ENCODE assay signal across 14 cellular contexts in genomic region chr9:89686134-89686533, GRCh38.
A peak's percentile ranks its signal among the peaks of the same experiment; 100 is the strongest.
DNase-seq lines count a peak whose midpoint lies in the region; ATAC-seq, FAIRE-seq and TF ChIP-seq lines count a peak whose summit lies in the region.
"Had no signal": no experiment of that assay in that cellular context is flagged by ENCODE, and none has a peak within 500 bp of the region (broad histone marks: within the 10 kb centered on the region; RNA-seq: fewer than 3 reads in every experiment).

No MANE protein-coding gene starts in this region.

- no peak overlapping the region for H3K9ac ChIP-seq in astrocyte (ENCODE audit: low read length)
- H3K9ac ChIP-seq: KMS-11 had no signal

- ATAC-seq in mucosa of descending colon (peak; percentile 80), GM19463 (IDR thresholded peaks at IDR 0.05; ENCODE audit: unreplicated experiment) (no peak), HG02798 (IDR thresholded peaks at IDR 0.05; ENCODE audit: poor library complexity, unreplicated experiment) (no peak)
- ATAC-seq in natural killer cell treated with Interleukin-12 subunit alpha and Interleukin-12 subunit beta and Interleukin-15 and Interleukin-18, amount 100 ng/mL, for 72 hours = no peak
- ATAC-seq: activated CD4-positive, CD25-positive, alpha-beta regulatory T cell treated with anti-CD3 and anti-CD28 coated beads, Interleukin-2, amount 50 U/mL, for 24 hours had no signal

- no peaks in the 10 kb centered on the region for H3K36me3 Mint-ChIP-seq in astrocyte (ENCODE audit: low read depth, unreplicated experiment)
- H3K36me3 Mint-ChIP-seq in natural killer cell treated with Interleukin-12 subunit alpha and Interleukin-12 subunit beta and Interleukin-15 and Interleukin-18, amount 100 ng/mL, for 72 hours = no peaks in the 10 kb centered on the region
- H3K36me3 Mint-ChIP-seq: CD8-positive, alpha-beta memory T cell had no signal

- FAIRE-seq in astrocyte (lab: Jason Lieb, UNC) = no peak
- FAIRE-seq: endothelial cell of umbilical vein, kidney had no signal

- CTCF ChIA-PET in GM10248 (lab: Yijun Ruan, JAX) = interaction anchor here (0.9 to 2.0 kb wide), 3 partner anchors 10 to 53 kb away, joined by 3 to 4 read pairs (median 3); no protein-coding TSS in a partner anchor

- intact Hi-C loops in mucosa of descending colon (cut with DNase I, micrococcal nuclease) = no loop called here

- H3K4me3 ChIP-seq in astrocyte (ENCODE audit: insufficient read depth, low read depth, low read length) (no peak overlapping the region), mucosa of descending colon (no peak overlapping the region)

- no peaks in the 10 kb centered on the region for H3K36me3 ChIP-seq in astrocyte (ENCODE audit: insufficient read depth, low read length)
- H3K36me3 ChIP-seq in mucosa of descending colon (ENCODE audit: low read depth) = no peaks in the 10 kb centered on the region

- no peaks in the 10 kb centered on the region for H4K20me1 ChIP-seq in astrocyte (ENCODE audit: insufficient read depth, low read length)

- H3K79me2 ChIP-seq in astrocyte (ENCODE audit: insufficient read depth, low read length) = no peaks in the 10 kb centered on the region

- TF ChIP-seq CTCF in astrocyte (IDR thresholded peaks at IDR 0.05; ENCODE audit: insufficient read depth, low read depth, low read length) = no peak
- TF ChIP-seq CTCF in mucosa of descending colon (IDR thresholded peaks at IDR 0.05) = no peak
- no peak for TF ChIP-seq CTCF in GM10248 (IDR thresholded peaks at IDR 0.05; ENCODE audit: control extremely low read depth, extremely low read depth, low read depth, missing control alignments)

- peak; percentile 92 for DNase-seq in DMS53 (lab: John Stamatoyannopoulos, UW)
- DNase-seq in NCI-H1694 (lab: John Stamatoyannopoulos, UW) = peak; percentile 53
- no peak for DNase-seq in astrocyte (ENCODE audit: low read depth)
- DNase-seq in mucosa of descending colon = no peak
- DNase-seq in natural killer cell treated with Interleukin-12 subunit alpha and Interleukin-12 subunit beta and Interleukin-15 and Interleukin-18, amount 100 ng/mL, for 72 hours (ENCODE audit: low spot score) = no peak
- no peak for DNase-seq in GM10248 (ENCODE audit: extremely low spot score)
- DNase-seq: amniotic stem cell; CD8-positive, alpha-beta memory T cell; kidney had no signal

- H3K4me3 Mint-ChIP-seq in astrocyte (ENCODE audit: unreplicated experiment) = no peak overlapping the region
- no peak overlapping the region for H3K4me3 Mint-ChIP-seq in natural killer cell treated with Interleukin-12 subunit alpha and Interleukin-12 subunit beta and Interleukin-15 and Interleukin-18, amount 100 ng/mL, for 72 hours

- no peak overlapping the region for H3K4me2 ChIP-seq in astrocyte (ENCODE audit: low read length)
- H3K4me2 ChIP-seq: KMS-11 had no signal

- H3K27me3 ChIP-seq in astrocyte (ENCODE audit: insufficient read depth, low read length) = peaks cover 2% of the 10 kb centered on the region

- H3K27ac ChIP-seq in astrocyte (ENCODE audit: low read depth, low read length) = no peak overlapping the region
- H3K27ac ChIP-seq: KMS-11 had no signal

- H3K27me3 Mint-ChIP-seq in astrocyte (ENCODE audit: low read depth, unreplicated experiment) = peaks cover 15% of the 10 kb centered on the region
- H3K27me3 Mint-ChIP-seq in natural killer cell treated with Interleukin-12 subunit alpha and Interleukin-12 subunit beta and Interleukin-15 and Interleukin-18, amount 100 ng/mL, for 72 hours = no peaks in the 10 kb centered on the region

- no peak overlapping the region for H2AFZ ChIP-seq in astrocyte (ENCODE audit: low read depth, low read length)

- peaks cover 7% of the 10 kb centered on the region for H3K4me1 Mint-ChIP-seq in astrocyte (ENCODE audit: low read depth, unreplicated experiment)
- H3K4me1 Mint-ChIP-seq in natural killer cell treated with Interleukin-12 subunit alpha and Interleukin-12 subunit beta and Interleukin-15 and Interleukin-18, amount 100 ng/mL, for 72 hours (ENCODE audit: low read depth in 2 of 2) = peaks cover 9 to 17% of the 10 kb centered on the region in 2 donors

- H3K4me1 ChIP-seq in astrocyte (ENCODE audit: insufficient read depth, low read length) (no peaks in the 10 kb centered on the region), mucosa of descending colon (ENCODE audit: low read depth) (peaks cover 2% of the 10 kb centered on the region)

- H3K9me3 ChIP-seq in astrocyte (ENCODE audit: insufficient read depth, low read depth, low read length) (no peaks in the 10 kb centered on the region), mucosa of descending colon (no peaks in the 10 kb centered on the region)

- POLR2A ChIA-PET in GM10248 (lab: Yijun Ruan, JAX) = no interaction called here

- no peaks in the 10 kb centered on the region for H3K9me3 Mint-ChIP-seq in astrocyte (ENCODE audit: unreplicated experiment)
- H3K9me3 Mint-ChIP-seq in natural killer cell treated with Interleukin-12 subunit alpha and Interleukin-12 subunit beta and Interleukin-15 and Interleukin-18, amount 100 ng/mL, for 72 hours = no peaks in the 10 kb centered on the region
- H3K9me3 Mint-ChIP-seq: CD8-positive, alpha-beta memory T cell had no signal

- peak overlapping the region; percentile 69 for H3K27ac Mint-ChIP-seq in astrocyte (ENCODE audit: unreplicated experiment)
- H3K27ac Mint-ChIP-seq in natural killer cell treated with Interleukin-12 subunit alpha and Interleukin-12 subunit beta and Interleukin-15 and Interleukin-18, amount 100 ng/mL, for 72 hours = peak overlapping the region in 1 of 2 donors; percentile 48
- H3K27ac Mint-ChIP-seq: CD8-positive, alpha-beta memory T cell had no signal

Comparison
In these comparisons a context has a peak if more than half of its experiments do, and no peak if none do; other contexts are left out.
1. DNase-seq: peak in DMS53 (single experiment) and NCI-H1694 (single experiment); none in astrocyte (single experiment), mucosa of descending colon (0 of 3), natural killer cell treated with Interleukin-12 subunit alpha and Interleukin-12 subunit beta and Interleukin-15 and Interleukin-18, amount 100 ng/mL, for 72 hours (single experiment) and GM10248 (single experiment).